8 cellular contexts compared by ENCODE assay signal in the genomic region with DNA sequence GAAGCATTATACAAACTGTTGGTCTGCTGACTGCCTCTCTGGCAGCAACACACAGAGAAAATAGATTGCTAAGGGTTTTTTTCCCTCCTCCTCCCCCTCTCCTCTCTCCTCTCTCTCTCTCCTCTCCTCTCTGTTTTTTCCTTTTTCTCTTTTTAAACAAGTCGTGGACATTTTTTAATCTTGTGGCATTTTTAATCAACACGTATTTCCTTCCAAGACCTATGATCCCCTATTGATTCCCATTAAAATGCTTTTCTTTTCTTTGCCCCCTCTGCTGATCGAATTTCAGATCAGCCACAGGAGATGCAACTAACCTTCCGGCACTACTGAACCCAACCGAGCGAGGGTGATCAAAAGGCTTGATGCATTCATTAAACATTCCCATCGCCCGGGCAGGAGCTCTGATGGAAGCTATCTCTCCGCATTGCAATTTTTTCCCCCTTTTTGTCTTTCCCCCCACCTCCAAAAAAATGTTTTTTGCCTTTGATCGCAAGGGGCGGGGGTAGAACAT.
DNase-seq lines count a peak whose midpoint lies in the region; ATAC-seq and TF ChIP-seq lines count a peak whose summit lies in the region.

No MANE protein-coding gene starts in this region.

- no peak for TF ChIP-seq RAD21 in liver (IDR thresholded peaks at IDR 0.05)

- peak overlapping the region; percentile 77 to 82 for H3K9ac ChIP-seq in duodenal mucosa (ENCODE audit: low read depth in 1 of 2, low read length in 2 of 2)
- peak overlapping the region; percentile 73 to 96 for H3K9ac ChIP-seq in liver (ENCODE audit: low read depth in 1 of 2, low read length in 2 of 2)

- H3K27me3 Mint-ChIP-seq in CD4-positive, CD25-positive, alpha-beta regulatory T cell = peaks cover 33% of the 10 kb centered on the region

- TF ChIP-seq CTCF in liver (IDR thresholded peaks at IDR 0.05; ENCODE audit: low read depth, low read length, missing input control) = peak; percentile 29

- peak overlapping the region; percentile 89 to 98 (median 96) for H3K4me3 Mint-ChIP-seq in CD4-positive, CD25-positive, alpha-beta regulatory T cell

- WGBS in liver = under 1% methylated on average over 11 of the region's 11 CpGs

- H3K9me3 Mint-ChIP-seq in CD4-positive, CD25-positive, alpha-beta regulatory T cell = peaks cover 0 to 2% (median 0%) of the 10 kb centered on the region in 7 donors

- peak overlapping the region; percentile 92 to 99 (median 95) for H3K27ac Mint-ChIP-seq in CD4-positive, CD25-positive, alpha-beta regulatory T cell

- DNase-seq in CD4-positive, CD25-positive, alpha-beta regulatory T cell = peak in 2 of 3 donors; percentile 58 to 66
- DNase-seq in NCI-H1417 treated with DMSO at 0.1 percent for 48 hours (lab: John Stamatoyannopoulos, UW) (peak; percentile 75), T-helper 9 cell (peak; percentile 22)
- peak; percentile 32 for DNase-seq in stimulated activated naive CD4-positive, alpha-beta T cell treated with Interleukin-2 at 50 U/mL for 16 hours (lab: John Stamatoyannopoulos, UW)

- peaks cover 10% of the 10 kb centered on the region for H3K27me3 ChIP-seq in CD4-positive, CD25-positive, alpha-beta regulatory T cell (ENCODE audit: control insufficient read depth, insufficient read depth, low read length)
- H3K27me3 ChIP-seq in duodenal mucosa (ENCODE audit: control insufficient read depth in 1 of 2, insufficient read depth in 2 of 2, low read length in 2 of 2) = no peaks in the 10 kb centered on the region
- no peaks in the 10 kb centered on the region for H3K27me3 ChIP-seq in liver (ENCODE audit: control insufficient read depth in 4 of 4, insufficient read depth in 4 of 4, low read length in 3 of 4)

- H3K4me1 ChIP-seq in CD4-positive, CD25-positive, alpha-beta regulatory T cell (ENCODE audit: control insufficient read depth, insufficient read depth, low read length, poor library complexity, severe bottlenecking) = peaks cover 18% of the 10 kb centered on the region
- H3K4me1 ChIP-seq in duodenal mucosa (ENCODE audit: control insufficient read depth in 1 of 2, insufficient read depth in 2 of 2, low read length in 2 of 2) (peaks cover 11 to 14% of the 10 kb centered on the region in 2 donors), liver (ENCODE audit: control insufficient read depth in 4 of 4, insufficient read depth in 4 of 4, low read length in 3 of 4) (peaks cover 0 to 8% (median 7%) of the 10 kb centered on the region in 4 donors)

- H3K27ac ChIP-seq in CD4-positive, CD25-positive, alpha-beta regulatory T cell (ENCODE audit: insufficient read depth, low read length, poor library complexity, severe bottlenecking) = peak overlapping the region; percentile 94
- H3K27ac ChIP-seq in duodenal mucosa (ENCODE audit: low read depth, low read length) (peak overlapping the region; percentile 93), liver (ENCODE audit: low read depth in 1 of 2, low read length in 2 of 2) (peak overlapping the region; percentile 98 to 99)

- ATAC-seq in CD4-positive, CD25-positive, alpha-beta regulatory T cell (ENCODE audit: low read depth in 2 of 2) = peak; percentile 22 to 40
- peak; percentile 15 for ATAC-seq in GM19455 (IDR thresholded peaks at IDR 0.05; ENCODE audit: unreplicated experiment)
- no peak for ATAC-seq in GM18858 (IDR thresholded peaks at IDR 0.05; ENCODE audit: unreplicated experiment)

- H3K36me3 ChIP-seq in CD4-positive, CD25-positive, alpha-beta regulatory T cell (ENCODE audit: control insufficient read depth, insufficient read depth, low read length) = no peaks in the 10 kb centered on the region
- H3K36me3 ChIP-seq in duodenal mucosa (ENCODE audit: control insufficient read depth in 1 of 2, insufficient read depth in 2 of 2, low read length in 2 of 2) (no peaks in the 10 kb centered on the region), liver (ENCODE audit: control insufficient read depth in 4 of 4, insufficient read depth in 3 of 4, low read depth in 1 of 4, low read length in 3 of 4) (no peaks in the 10 kb centered on the region)

- H3K4me1 Mint-ChIP-seq in CD4-positive, CD25-positive, alpha-beta regulatory T cell = peaks cover 8 to 26% (median 18%) of the 10 kb centered on the region in 4 donors

- no peaks in the 10 kb centered on the region for H3K36me3 Mint-ChIP-seq in CD4-positive, CD25-positive, alpha-beta regulatory T cell

- peak overlapping the region; percentile 85 for H3K4me3 ChIP-seq in CD4-positive, CD25-positive, alpha-beta regulatory T cell (ENCODE audit: low read depth, low read length)
- peak overlapping the region; percentile 84 to 93 for H3K4me3 ChIP-seq in duodenal mucosa (ENCODE audit: low read depth in 1 of 2, low read length in 2 of 2)
- peak overlapping the region; percentile 55 to 91 (median 56) for H3K4me3 ChIP-seq in liver (ENCODE audit: low read depth in 1 of 3, low read length in 3 of 3)

- H3K9me3 ChIP-seq in CD4-positive, CD25-positive, alpha-beta regulatory T cell (ENCODE audit: control insufficient read depth in 2 of 2, low read length in 2 of 2) = no peaks in the 10 kb centered on the region
- H3K9me3 ChIP-seq in duodenal mucosa (ENCODE audit: control insufficient read depth in 1 of 2, low read length in 2 of 2) (no peaks in the 10 kb centered on the region), liver (ENCODE audit: control insufficient read depth in 4 of 4, low read length in 3 of 4) (no peaks in the 10 kb centered on the region)

TF ChIP-seq in liver, 16 proteins besides CTCF, POLR2A, EP300 and RAD21:
- TF ChIP-seq, protein P1, sequence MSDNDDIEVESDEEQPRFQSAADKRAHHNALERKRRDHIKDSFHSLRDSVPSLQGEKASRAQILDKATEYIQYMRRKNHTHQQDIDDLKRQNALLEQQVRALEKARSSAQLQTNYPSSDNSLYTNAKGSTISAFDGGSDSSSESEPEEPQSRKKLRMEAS (IDR thresholded peaks at IDR 0.05) = peak; percentile 49
- TF ChIP-seq TAF1 (conservative IDR thresholded peaks at IDR 0.05) (no peak), YY1 (IDR thresholded peaks at IDR 0.05) (peak; percentile 44)
TF ChIP-seq in liver: peak in this region for 2.

Comparison
In these comparisons a context has a peak if more than half of its experiments do, and no peak if none do; other contexts are left out.
1. DNase-seq: peak in every context shown above with its lines; median percentile 75 in NCI-H1417 treated with DMSO at 0.1 percent for 48 hours; 62 in CD4-positive, CD25-positive, alpha-beta regulatory T cell; 32 in stimulated activated naive CD4-positive, alpha-beta T cell treated with Interleukin-2 at 50 U/mL for 16 hours; 22 in T-helper 9 cell.